ENCODE assay signal across 33 cellular contexts in the genomic region with DNA sequence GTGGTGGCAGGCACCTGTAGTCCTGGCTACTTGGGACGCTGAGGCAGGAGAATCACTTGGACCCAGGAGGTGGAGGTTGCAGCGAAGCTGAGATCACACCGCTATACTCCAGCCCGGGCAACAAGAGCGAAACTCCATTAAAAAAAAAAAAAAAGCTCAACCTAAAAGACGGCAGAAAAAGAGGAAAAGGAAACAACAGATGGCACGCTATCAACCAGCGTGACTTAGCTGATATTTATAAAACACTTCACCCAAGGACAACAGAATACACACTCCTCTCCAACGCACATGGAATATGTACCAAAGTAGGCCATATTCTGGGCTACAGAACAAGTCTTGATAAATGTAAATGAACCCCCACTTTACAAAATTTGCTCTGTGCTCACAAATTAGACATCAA.
"Had no signal": no experiment of that assay in that cellular context is flagged by ENCODE, and none has a peak within 500 bp of the region (broad histone marks: within the 10 kb centered on the region; RNA-seq: fewer than 3 reads in every experiment).

No MANE protein-coding gene starts in this region.

- H3K27ac Mint-ChIP-seq: activated CD4-positive, alpha-beta T cell treated with anti-CD3 and anti-CD28 coated beads, Interleukin-2, amount 10 ng/mL, durations not matched to agents 24 days and 14 days; activated CD8-positive, alpha-beta T cell treated with anti-CD3 and anti-CD28 coated beads for 36 hours; activated naive CD8-positive, alpha-beta T cell treated with anti-CD3 and anti-CD28 coated beads for 36 hours; activated T-cell treated with anti-CD3 and anti-CD28 coated beads, Interleukin-2, amount 50 U/mL, for 72 hours; activated T-helper 17 cell treated with anti-CD3 and anti-CD28 coated beads, Interleukin-2, amount 50 U/mL, for 72 hours had no signal

- H3K9ac ChIP-seq: KMS-11 had no signal

- ATAC-seq: activated CD8-positive, alpha-beta T cell treated with anti-CD3 and anti-CD28 coated beads for 36 hours; activated T-cell treated with anti-CD3 and anti-CD28 coated beads, Interleukin-2, amount 50 U/mL, for 72 hours; activated T-helper 17 cell treated with anti-CD3 and anti-CD28 coated beads, Interleukin-2, amount 50 U/mL, for 72 hours; Right ventricle myocardium inferior; SK-N-SH treated with all-trans-retinoic acid at 6 μM for 48 hours had no signal

- DNase-seq: activated CD4-positive, alpha-beta T cell treated with anti-CD3 and anti-CD28 coated beads, Interleukin-2, amount 10 ng/mL, durations not matched to agents 24 days and 14 days; activated CD4-positive, alpha-beta T cell treated with anti-CD3 and anti-CD28 coated beads, Interleukin-2, amount 50 U/mL, for 4 hours; activated CD4-positive, CD25-positive, alpha-beta regulatory T cell; activated CD8-positive, alpha-beta T cell treated with anti-CD3 and anti-CD28 coated beads for 36 hours; activated effector memory CD4-positive, alpha-beta T cell treated with anti-CD3 and anti-CD28 coated beads, Interleukin-2, amount 50 U/mL, for 16 hours; activated naive CD4-positive, alpha-beta T cell; activated naive CD4-positive, alpha-beta T cell treated with anti-CD3 and anti-CD28 coated beads, Interleukin-2, amount 50 U/mL, for 16 hours; activated naive CD8-positive, alpha-beta T cell treated with anti-CD3 and anti-CD28 coated beads for 36 hours; activated T-cell treated with anti-CD3 and anti-CD28 coated beads, Interleukin-2, amount 50 U/mL, for 1 hour; activated T-cell treated with anti-CD3 and anti-CD28 coated beads, Interleukin-2, amount 50 U/mL, for 72 hours; amniotic stem cell; aorta; brain microvascular endothelial cell; central memory CD4-positive, alpha-beta T cell; MM.1S; NCI-H1105; NCI-H1417 treated with DMSO at 0.1 percent for 48 hours; NCI-H187 treated with DMSO at 0.1 percent for 48 hours; NCI-H2081; NCI-H345; NCI-H524 treated with DMSO at 0.1 percent for 48 hours; Peyer's patch; SIG-M5; SW 1271; T-helper 1 cell; T-helper 2 cell; T-helper 9 cell; WERI-Rb-1 had no signal

- H3K4me1 ChIP-seq: Peyer's patch had no signal

- H3K36me3 ChIP-seq: brain microvascular endothelial cell, Peyer's patch, WERI-Rb-1 had no signal

- H3K4me3 Mint-ChIP-seq: activated CD4-positive, alpha-beta T cell treated with anti-CD3 and anti-CD28 coated beads, Interleukin-2, amount 10 ng/mL, durations not matched to agents 24 days and 14 days; activated CD8-positive, alpha-beta T cell treated with anti-CD3 and anti-CD28 coated beads for 36 hours; activated naive CD8-positive, alpha-beta T cell treated with anti-CD3 and anti-CD28 coated beads for 36 hours; activated T-cell treated with anti-CD3 and anti-CD28 coated beads, Interleukin-2, amount 50 U/mL, for 72 hours; activated T-helper 17 cell treated with anti-CD3 and anti-CD28 coated beads, Interleukin-2, amount 50 U/mL, for 72 hours had no signal

- H3K4me3 ChIP-seq: Peyer's patch had no signal

- H3K27ac ChIP-seq: brain microvascular endothelial cell, KMS-11, Peyer's patch, RWPE1, WERI-Rb-1 had no signal

- H3K9me3 Mint-ChIP-seq: activated CD4-positive, alpha-beta T cell treated with anti-CD3 and anti-CD28 coated beads, Interleukin-2, amount 10 ng/mL, durations not matched to agents 24 days and 14 days; activated T-helper 17 cell treated with anti-CD3 and anti-CD28 coated beads, Interleukin-2, amount 50 U/mL, for 72 hours had no signal

- H3K4me1 Mint-ChIP-seq: activated CD4-positive, alpha-beta T cell treated with anti-CD3 and anti-CD28 coated beads, Interleukin-2, amount 10 ng/mL, durations not matched to agents 24 days and 14 days; activated naive CD8-positive, alpha-beta T cell treated with anti-CD3 and anti-CD28 coated beads for 36 hours; activated T-helper 17 cell treated with anti-CD3 and anti-CD28 coated beads, Interleukin-2, amount 50 U/mL, for 72 hours had no signal

- H3K36me3 Mint-ChIP-seq: activated naive CD8-positive, alpha-beta T cell treated with anti-CD3 and anti-CD28 coated beads for 36 hours had no signal

- H3K27me3 ChIP-seq: brain microvascular endothelial cell, Peyer's patch had no signal

- H3K4me2 ChIP-seq: KMS-11 had no signal
